In genomic region chr1:204806943-204807624, GRCh38 we compare ENCODE assay signal across 8 cellular contexts.
DNase-seq lines count a peak whose midpoint lies in the region; ATAC-seq and TF ChIP-seq lines count a peak whose summit lies in the region.

No MANE protein-coding gene starts in this region.

- ATAC-seq in HG03025 (IDR thresholded peaks at IDR 0.05; ENCODE audit: low FRiP score, unreplicated experiment), result peak; percentile 80
- ATAC-seq in GM18519 (IDR thresholded peaks at IDR 0.05; ENCODE audit: low FRiP score, unreplicated experiment), result no peak

- DNase-seq in GM13977 (ENCODE audit: low spot score) (peak; percentile 86), NCI-H1930 (lab: John Stamatoyannopoulos, UW) (peak; percentile 64 to 88), T-helper 9 cell (peak; percentile 75), astrocyte of the cerebellum (ENCODE audit: low read depth) (peak; percentile 29), hypothalamus (lab: John Stamatoyannopoulos, UW) (peak in 50 of 51 donors; percentile 42 to 97 (median 74)), retinal pigment epithelial cell (ENCODE audit: low read depth) (peak; percentile 32)

- H3K4me3 ChIP-seq in astrocyte of the cerebellum (ENCODE audit: low read depth, low read length) (peak overlapping the region; percentile 26), retinal pigment epithelial cell (ENCODE audit: low read length) (peak overlapping the region; percentile 68)

- in situ Hi-C loops in GM13977 (cut with MboI; ENCODE audit: low pct_unique_long_range_greater_than_20kb, low sequenced_read_pairs, unreplicated experiment), result loop anchor here (10.0 kb wide), 2 partner anchors 242 to 372 kb away; no protein-coding TSS in a partner anchor
- in situ Hi-C loops in astrocyte of the cerebellum (cut with HindIII; ENCODE audit: low sequenced_read_pairs), result no loop called here

- peak; percentile 99 for TF ChIP-seq CTCF in GM13977 (IDR thresholded peaks at IDR 0.05; ENCODE audit: extremely low read depth, insufficient read depth, missing control alignments)
- peak; percentile 90 for TF ChIP-seq CTCF in astrocyte of the cerebellum (IDR thresholded peaks at IDR 0.05; ENCODE audit: low read depth, low read length, missing control alignments)
- peak; percentile 93 for TF ChIP-seq CTCF in retinal pigment epithelial cell (conservative IDR thresholded peaks at IDR 0.05; ENCODE audit: low read depth, low read length)

Comparison
In these comparisons a context has a peak if more than half of its experiments do, and no peak if none do; other contexts are left out.
1. DNase-seq: peak in every context shown above with its lines; median percentile 86 in GM13977; 76 in NCI-H1930; 75 in T-helper 9 cell; 74 in hypothalamus; 32 in retinal pigment epithelial cell; 29 in astrocyte of the cerebellum.